ENCODE assay signal across 14 cellular contexts in the genomic region with DNA sequence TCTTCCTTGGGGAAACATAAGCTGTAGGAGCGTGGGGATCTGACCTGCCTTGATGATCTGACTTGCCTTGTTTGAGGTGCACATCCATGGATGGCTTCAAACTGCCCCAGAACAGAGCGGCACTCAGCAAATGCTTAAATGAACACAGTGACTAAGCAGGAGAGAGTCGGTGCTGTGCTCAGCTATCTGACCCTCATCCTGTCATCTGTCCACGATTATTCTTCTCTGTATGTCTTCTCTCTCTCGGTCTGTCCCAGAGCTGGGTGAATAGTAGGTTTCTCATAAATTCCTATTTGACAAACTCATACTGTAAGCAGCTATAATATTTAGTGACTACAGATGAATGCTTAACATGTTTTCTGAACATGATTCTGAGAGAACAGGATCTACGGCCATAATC. TPM values are rescaled to one million over a fixed set of nuclear protein-coding genes. Genes with fewer than 3 reads are reported as not detected.
A peak's percentile ranks its signal among the peaks of the same experiment; 100 is the strongest.
DNase-seq lines count a peak whose midpoint lies in the region; TF ChIP-seq lines count a peak whose summit lies in the region.
"Had no signal": no experiment of that assay in that cellular context is flagged by ENCODE, and none has a peak within 500 bp of the region (broad histone marks: within the 10 kb centered on the region; RNA-seq: fewer than 3 reads in every experiment).

No MANE protein-coding gene starts in this region.

- CTCF ChIA-PET in GM10248 (lab: Yijun Ruan, JAX): interaction anchor here (1.3 to 1.8 kb wide), 3 partner anchors 10 to 37 kb away, joined by 3 to 5 read pairs (median 5); a partner anchor contains a TSS

- intact Hi-C loops in esophagus muscularis mucosa (cut with DNase I): no loop called here

- peaks cover 2 to 11% (median 9%) of the 10 kb centered on the region in 4 donors for H3K36me3 ChIP-seq in esophagus muscularis mucosa
- H3K36me3 ChIP-seq in skeletal muscle satellite cell (ENCODE audit: insufficient read depth, low read length): peaks cover 56% of the 10 kb centered on the region

- no peaks in the 10 kb centered on the region for H3K27me3 ChIP-seq in esophagus muscularis mucosa
- no peaks in the 10 kb centered on the region for H3K27me3 ChIP-seq in skeletal muscle satellite cell (ENCODE audit: control insufficient read depth, insufficient read depth, low read length)

- POLR2A ChIA-PET in GM10248 (lab: Yijun Ruan, JAX): no interaction called here

- peak; percentile 51 for DNase-seq in GM03348 (ENCODE audit: low spot score)
- peak; percentile 79 for DNase-seq in RPMI7951 (ENCODE audit: low read depth)
- no peak for DNase-seq in esophagus muscularis mucosa (ENCODE audit: extremely low spot score)
- DNase-seq in middle frontal gyrus (ENCODE audit: extremely low spot score, low spot score): no peak
- no peak for DNase-seq in iPS-NIHi7 (ENCODE audit: extremely low spot score)
- DNase-seq in NCI-H187 (lab: John Stamatoyannopoulos, UW): no peak
- no peak for DNase-seq in GM10248 (ENCODE audit: extremely low spot score)
- DNase-seq: activated CD4-positive, alpha-beta T cell treated with anti-CD3 and anti-CD28 coated beads for 4 hours; Caco-2; NCI-H1105 treated with DMSO at 0.1 percent for 48 hours; NCI-H524 treated with DMSO at 0.1 percent for 48 hours had no signal

- H3K9me3 ChIP-seq in esophagus muscularis mucosa (no peaks in the 10 kb centered on the region), skeletal muscle satellite cell (replicated peaks; ENCODE audit: low read length) (no peaks in the 10 kb centered on the region)
- H3K9me3 ChIP-seq: Caco-2 had no signal

- WGBS in esophagus muscularis mucosa: 44% methylated on average over 6 of the region's 6 CpGs

- no peak for TF ChIP-seq EP300 in esophagus muscularis mucosa (IDR thresholded peaks at IDR 0.05)

- H3K4me3 ChIP-seq in esophagus muscularis mucosa (no peak overlapping the region), skeletal muscle satellite cell (ENCODE audit: low read length) (peak overlapping the region; percentile 46)
- H3K4me3 ChIP-seq: SK-N-MC had no signal

- TF ChIP-seq CTCF in esophagus muscularis mucosa (IDR thresholded peaks at IDR 0.05): no peak
- no peak for TF ChIP-seq CTCF in GM10248 (IDR thresholded peaks at IDR 0.05; ENCODE audit: control extremely low read depth, extremely low read depth, low read depth, missing control alignments)

- H3K27ac ChIP-seq in esophagus muscularis mucosa (replicated peaks in 1 of 4): peak overlapping the region; percentile 20 to 59 (median 46)
- H3K27ac ChIP-seq: epithelial cell of prostate, SK-N-MC had no signal

- peak overlapping the region; percentile 66 for H3K4me2 ChIP-seq in skeletal muscle satellite cell (ENCODE audit: low read length)

- peak overlapping the region; percentile 83 for H3K9ac ChIP-seq in skeletal muscle satellite cell (ENCODE audit: low read depth, low read length)

- H3K4me1 ChIP-seq in esophagus muscularis mucosa (peaks cover 62 to 87% (median 83%) of the 10 kb centered on the region in 4 donors), skeletal muscle satellite cell (ENCODE audit: control insufficient read depth, insufficient read depth, low read length) (peaks cover 96% of the 10 kb centered on the region)

- TF ChIP-seq POLR2A in esophagus muscularis mucosa (IDR thresholded peaks at IDR 0.05; ENCODE audit: low read depth): no peak

RNA-seq across cellular contexts. Expression of a gene that starts 37.3 kb away (rescaled TPM):
- 56.2 and 58.0 TPM in 2 replicates for total RNA-seq in RPMI7951 (2014; rRNA removed; shearing (Covaris generic))
- 10 to 100 TPM; 13.3 to 23.8 (median 18.5) TPM for total RNA-seq in esophagus muscularis mucosa
- 117 and 131 TPM in 2 replicates for total RNA-seq in skeletal muscle satellite cell (2012; rRNA removed)

Comparison
In these comparisons a context has a peak if more than half of its experiments do, and no peak if none do; other contexts are left out.
1. DNase-seq: peak in GM03348 (single experiment) and RPMI7951 (single experiment); none in esophagus muscularis mucosa (single experiment), middle frontal gyrus (single experiment), iPS-NIHi7 (single experiment), NCI-H187 (0 of 2) and GM10248 (single experiment).